8 cellular contexts compared by ENCODE assay signal in the genomic region with DNA sequence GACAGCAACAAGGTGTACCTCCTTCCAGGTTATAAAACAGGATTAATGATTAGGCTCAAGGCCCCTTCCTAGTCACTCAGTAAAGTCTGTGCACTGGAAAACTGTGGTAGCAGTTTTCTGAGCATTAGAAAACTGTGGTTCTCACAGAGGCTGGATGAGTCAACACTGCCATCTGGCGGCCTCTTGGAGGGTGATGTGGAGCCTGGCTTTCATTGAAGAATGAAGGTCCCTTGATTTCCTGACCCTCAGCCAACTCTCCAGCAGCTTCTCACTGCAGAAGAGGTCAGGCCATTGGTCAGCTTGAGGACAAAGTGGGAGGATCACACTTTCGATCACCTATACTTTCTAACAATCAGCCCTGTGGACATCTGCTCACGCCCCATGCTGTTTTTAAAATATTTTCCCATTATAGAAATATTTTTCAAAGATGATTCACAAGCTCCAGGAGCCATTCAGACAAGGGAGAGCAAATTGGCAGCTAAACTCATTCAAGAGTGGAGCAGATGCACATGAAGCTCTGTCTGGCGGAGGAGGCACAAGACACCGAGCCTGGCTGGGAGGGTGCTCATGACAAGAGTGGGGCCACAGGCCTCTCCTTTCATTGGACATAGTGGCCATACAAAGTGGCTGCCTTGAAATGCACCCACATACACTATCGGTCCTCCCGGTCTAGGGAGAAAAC. TPM values are rescaled to one million over a fixed set of nuclear protein-coding genes. Genes with fewer than 3 reads are reported as not detected.
DNase-seq lines count a peak whose midpoint lies in the region; ATAC-seq lines count a peak whose summit lies in the region.

No MANE protein-coding gene starts in this region.

- no CpG with 5 or more reads among the region's 7 CpGs for WGBS in mesendoderm (ENCODE audit: extremely low coverage, insufficient coverage, low lambda C conversion rate)

- no peak overlapping the region for H3K4me2 ChIP-seq in mesendoderm (ENCODE audit: low read length)

- H2BK5ac ChIP-seq in mesendoderm (ENCODE audit: low read length), result no peak overlapping the region

- H3K27me3 Mint-ChIP-seq in activated CD4-positive, alpha-beta memory T cell treated with anti-CD3 and anti-CD28 coated beads for 36 hours, result no peaks in the 10 kb centered on the region

- H3K18ac ChIP-seq in mesendoderm (ENCODE audit: low read length), result no peak overlapping the region

- H3K36me3 ChIP-seq in effector memory CD4-positive, alpha-beta T cell (ENCODE audit: control insufficient read depth, insufficient read depth, low read length), result peaks cover 19% of the 10 kb centered on the region
- no peaks in the 10 kb centered on the region for H3K36me3 ChIP-seq in mesendoderm (ENCODE audit: control insufficient read depth, insufficient read depth, low read length)

- no peak overlapping the region for H3K4ac ChIP-seq in mesendoderm (ENCODE audit: low read depth, low read length)

- H3K4me1 Mint-ChIP-seq in activated CD4-positive, alpha-beta memory T cell treated with anti-CD3 and anti-CD28 coated beads for 36 hours (ENCODE audit: low read depth), result no peaks in the 10 kb centered on the region

- no peak overlapping the region for H4K5ac ChIP-seq in mesendoderm (ENCODE audit: low read length)

- H3K36me3 Mint-ChIP-seq in activated CD4-positive, alpha-beta memory T cell treated with anti-CD3 and anti-CD28 coated beads for 36 hours, result peaks cover 5% of the 10 kb centered on the region

- H2AK5ac ChIP-seq in mesendoderm (ENCODE audit: low read length), result no peak overlapping the region

- DNase-seq in Ammon's horn (ENCODE audit: low spot score), result peak; percentile 88
- peak; percentile 75 for DNase-seq in NCI-H748 (lab: John Stamatoyannopoulos, UW; ENCODE audit: unreplicated experiment)
- DNase-seq in activated CD4-positive, alpha-beta memory T cell treated with anti-CD3 and anti-CD28 coated beads for 36 hours, result peak; percentile 75
- peak; percentile 19 to 50 (median 34) for DNase-seq in effector memory CD4-positive, alpha-beta T cell
- peak; percentile 79 for DNase-seq in mesendoderm
- peak; percentile 79 for DNase-seq in stimulated activated CD8-positive, alpha-beta memory T cell treated with anti-CD3 and anti-CD28 coated beads, Interleukin-4, amount 100 ng/mL, for 48 hours

- ATAC-seq in GM18909 (IDR thresholded peaks at IDR 0.05; ENCODE audit: poor library complexity, unreplicated experiment) (peak; percentile 85), HG03442 (IDR thresholded peaks at IDR 0.05; ENCODE audit: unreplicated experiment) (peak; percentile 69)

- no peak overlapping the region for H3K4me3 Mint-ChIP-seq in activated CD4-positive, alpha-beta memory T cell treated with anti-CD3 and anti-CD28 coated beads for 36 hours

- H3K27ac ChIP-seq in effector memory CD4-positive, alpha-beta T cell (ENCODE audit: insufficient read depth, low read length, poor library complexity, severe bottlenecking), result no peak overlapping the region
- no peak overlapping the region for H3K27ac ChIP-seq in mesendoderm (ENCODE audit: low read depth, low read length)

- H3K9ac ChIP-seq in mesendoderm (ENCODE audit: low read length), result no peak overlapping the region

- H3K79me1 ChIP-seq in mesendoderm (ENCODE audit: low read length), result no peaks in the 10 kb centered on the region

- H3K27ac Mint-ChIP-seq in activated CD4-positive, alpha-beta memory T cell treated with anti-CD3 and anti-CD28 coated beads for 36 hours, result no peak overlapping the region

- intact Hi-C loops in activated CD4-positive, alpha-beta memory T cell treated with anti-CD3 and anti-CD28 coated beads for 36 hours (cut with micrococcal nuclease), result loop anchor here (1.0 to 10.0 kb wide), 3 partner anchors 578 to 1635 kb away; no protein-coding TSS in a partner anchor

- H3K27me3 ChIP-seq in effector memory CD4-positive, alpha-beta T cell (replicated peaks; ENCODE audit: control insufficient read depth, insufficient read depth, low read length, poor library complexity, severe bottlenecking), result no peaks in the 10 kb centered on the region
- H3K27me3 ChIP-seq in mesendoderm (ENCODE audit: insufficient read depth, low read length, poor library complexity), result no peaks in the 10 kb centered on the region

- H4K8ac ChIP-seq in mesendoderm (ENCODE audit: low read depth, low read length), result no peak overlapping the region

- H3K4me3 ChIP-seq in effector memory CD4-positive, alpha-beta T cell (ENCODE audit: insufficient read depth, low read depth, low read length, poor library complexity, severe bottlenecking), result no peak overlapping the region
- H3K4me3 ChIP-seq in mesendoderm (ENCODE audit: low read length), result no peak overlapping the region

- H2BK120ac ChIP-seq in mesendoderm (ENCODE audit: low read depth, low read length), result no peak overlapping the region

- peak overlapping the region; percentile 11 for H3K56ac ChIP-seq in mesendoderm (ENCODE audit: low read length)

- no peak overlapping the region for H3K23ac ChIP-seq in mesendoderm (ENCODE audit: low read length)

- no peaks in the 10 kb centered on the region for H3K79me2 ChIP-seq in mesendoderm (ENCODE audit: control insufficient read depth, insufficient read depth, low read length)

- H3K9me3 ChIP-seq in effector memory CD4-positive, alpha-beta T cell (ENCODE audit: control insufficient read depth, low read length), result no peaks in the 10 kb centered on the region

- no peaks in the 10 kb centered on the region for H3K9me3 Mint-ChIP-seq in activated CD4-positive, alpha-beta memory T cell treated with anti-CD3 and anti-CD28 coated beads for 36 hours

- CTCF ChIA-PET in activated CD4-positive, alpha-beta memory T cell treated with anti-CD3 and anti-CD28 coated beads for 36 hours (lab: Charles Lee), result interaction anchor here (0.6 to 4.6 kb wide), 18 partner anchors 10 to 1636 kb away, joined by 3 to 29 read pairs (median 4); no protein-coding TSS in a partner anchor

- POLR2A ChIA-PET in activated CD4-positive, alpha-beta memory T cell treated with anti-CD3 and anti-CD28 coated beads for 36 hours (lab: Charles Lee), result no interaction called here

- H2BK15ac ChIP-seq in mesendoderm (replicated peaks; ENCODE audit: low read depth), result no peak overlapping the region

- H3K4me1 ChIP-seq in effector memory CD4-positive, alpha-beta T cell (ENCODE audit: control insufficient read depth, insufficient read depth, low read length, poor library complexity, severe bottlenecking), result no peaks in the 10 kb centered on the region
- H3K4me1 ChIP-seq in mesendoderm (ENCODE audit: control insufficient read depth, low read depth, low read length), result no peaks in the 10 kb centered on the region

RNA-seq across cellular contexts. Expression of a gene that starts 23.1 kb away (rescaled TPM):
- 100 to 1,000 TPM; 240 to 247 TPM for total RNA-seq in activated CD4-positive, alpha-beta memory T cell treated with anti-CD3 and anti-CD28 coated beads for 36 hours
- polyA plus RNA-seq in mesendoderm (2013, experiment 1 of 2), result 344 TPM
- polyA plus RNA-seq in mesendoderm (2013, experiment 2 of 2), result 340 TPM

RNA-seq across cellular contexts. Expression of a gene that starts 24.2 kb away (rescaled TPM):
- 10 to 100 TPM; 21.2 to 22.3 TPM for total RNA-seq in activated CD4-positive, alpha-beta memory T cell treated with anti-CD3 and anti-CD28 coated beads for 36 hours
- 26.6 TPM for polyA plus RNA-seq in mesendoderm (2013, experiment 1 of 2)
- 26.9 TPM for polyA plus RNA-seq in mesendoderm (2013, experiment 2 of 2)

RNA-seq across cellular contexts. Expression of a gene that starts 54.5 kb away (rescaled TPM):
- total RNA-seq in activated CD4-positive, alpha-beta memory T cell treated with anti-CD3 and anti-CD28 coated beads for 36 hours, result 100 to 1,000 TPM; 120 to 126 TPM
- 101 TPM for polyA plus RNA-seq in mesendoderm (2013, experiment 1 of 2)
- 98.4 TPM for polyA plus RNA-seq in mesendoderm (2013, experiment 2 of 2)

Comparison
In these comparisons a context has a peak if more than half of its experiments do, and no peak if none do; other contexts are left out.
1. DNase-seq: peak in every context shown above with its lines; median percentile 88 in Ammon's horn; 79 in mesendoderm; 79 in stimulated activated CD8-positive, alpha-beta memory T cell treated with anti-CD3 and anti-CD28 coated beads, Interleukin-4, amount 100 ng/mL, for 48 hours; 75 in NCI-H748; 75 in activated CD4-positive, alpha-beta memory T cell treated with anti-CD3 and anti-CD28 coated beads for 36 hours; 34 in effector memory CD4-positive, alpha-beta T cell.